Comparison of ENCODE assay signal across 22 cellular contexts in the genomic region with DNA sequence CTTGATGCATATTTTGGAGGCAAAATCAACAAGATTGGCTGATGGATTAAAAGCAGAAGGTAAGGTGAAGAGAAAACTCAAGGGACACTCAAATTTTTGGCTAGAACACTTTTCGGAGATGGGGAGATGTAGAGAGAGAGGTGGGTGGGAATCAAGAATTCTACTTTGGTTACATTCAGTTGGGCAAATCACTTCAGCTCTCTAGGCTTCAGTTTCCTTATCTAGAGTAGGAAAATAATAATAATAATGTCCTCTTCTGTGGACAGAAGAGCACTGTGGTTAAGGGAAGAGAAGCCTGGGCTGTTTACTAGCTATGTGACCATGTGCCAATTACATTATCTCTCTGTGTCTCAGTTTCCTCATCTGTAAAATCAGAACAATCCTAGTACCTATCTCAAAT. TPM values are rescaled to one million over a fixed set of nuclear protein-coding genes. Genes with fewer than 3 reads are reported as not detected.
DNase-seq lines count a peak whose midpoint lies in the region; ATAC-seq and TF ChIP-seq lines count a peak whose summit lies in the region.
"Had no signal": no experiment of that assay in that cellular context is flagged by ENCODE, and none has a peak within 500 bp of the region (broad histone marks: within the 10 kb centered on the region; RNA-seq: fewer than 3 reads in every experiment).

No MANE protein-coding gene starts in this region.

- H3K4me1 Mint-ChIP-seq in activated naive CD8-positive, alpha-beta T cell treated with anti-CD3 and anti-CD28 coated beads, Interleukin-2, amount 10 ng/mL, durations not matched to agents 7 days and 5 days: peaks cover 22% of the 10 kb centered on the region
- peaks cover 27% of the 10 kb centered on the region for H3K4me1 Mint-ChIP-seq in activated naive CD8-positive, alpha-beta T cell treated with anti-CD3 and anti-CD28 coated beads for 36 hours

- H3K9ac ChIP-seq in mucosa of stomach (ENCODE audit: low read length): peak overlapping the region; percentile 4
- H3K9ac ChIP-seq in PC-3 (ENCODE audit: low read length): no peak overlapping the region

- H3K79me2 ChIP-seq in hepatocyte: no peaks in the 10 kb centered on the region
- H3K79me2 ChIP-seq in PC-3 (ENCODE audit: low read length): no peaks in the 10 kb centered on the region

- H3K27me3 Mint-ChIP-seq in activated naive CD8-positive, alpha-beta T cell treated with anti-CD3 and anti-CD28 coated beads, Interleukin-2, amount 10 ng/mL, durations not matched to agents 7 days and 5 days: peaks cover 7% of the 10 kb centered on the region
- H3K27me3 Mint-ChIP-seq in activated naive CD8-positive, alpha-beta T cell treated with anti-CD3 and anti-CD28 coated beads for 36 hours: no peaks in the 10 kb centered on the region

- POLR2A ChIA-PET in activated naive CD8-positive, alpha-beta T cell treated with anti-CD3 and anti-CD28 coated beads, Interleukin-2, amount 10 ng/mL, durations not matched to agents 7 days and 5 days (lab: Charles Lee): no interaction called here
- POLR2A ChIA-PET in PC-3 (lab: Charles Lee; ENCODE audit: unreplicated experiment): no interaction called here

- CTCF ChIA-PET in PC-3 (lab: Charles Lee): no interaction called here

- intact Hi-C loops in upper lobe of right lung (cut with DNase I) (no loop called here), PC-3 (cut with micrococcal nuclease) (no loop called here)

- peaks cover 7% of the 10 kb centered on the region for H3K9me3 Mint-ChIP-seq in activated naive CD8-positive, alpha-beta T cell treated with anti-CD3 and anti-CD28 coated beads, Interleukin-2, amount 10 ng/mL, durations not matched to agents 7 days and 5 days
- peaks cover 12% of the 10 kb centered on the region for H3K9me3 Mint-ChIP-seq in activated naive CD8-positive, alpha-beta T cell treated with anti-CD3 and anti-CD28 coated beads for 36 hours

- H4K20me1 ChIP-seq in hepatocyte (ENCODE audit: insufficient read depth, poor library complexity, severe bottlenecking) (no peaks in the 10 kb centered on the region), PC-3 (ENCODE audit: low read length) (no peaks in the 10 kb centered on the region)

- peaks cover 14% of the 10 kb centered on the region for H3K36me3 Mint-ChIP-seq in activated naive CD8-positive, alpha-beta T cell treated with anti-CD3 and anti-CD28 coated beads, Interleukin-2, amount 10 ng/mL, durations not matched to agents 7 days and 5 days
- peaks cover 7% of the 10 kb centered on the region for H3K36me3 Mint-ChIP-seq in activated naive CD8-positive, alpha-beta T cell treated with anti-CD3 and anti-CD28 coated beads for 36 hours

- H3K4me1 ChIP-seq in hepatocyte (ENCODE audit: insufficient read depth) (peaks cover 41% of the 10 kb centered on the region), mucosa of stomach (ENCODE audit: control insufficient read depth, insufficient read depth, low read length) (peaks cover 57% of the 10 kb centered on the region), upper lobe of right lung (no peaks in the 10 kb centered on the region), PC-3 (ENCODE audit: insufficient read depth, low read length) (peaks cover 7% of the 10 kb centered on the region)
- H3K4me1 ChIP-seq: BE2C, SJSA1 had no signal

- no peak overlapping the region for H3K4me3 ChIP-seq in hepatocyte
- H3K4me3 ChIP-seq in mucosa of stomach (ENCODE audit: low read length): no peak overlapping the region
- peak overlapping the region; percentile 28 for H3K4me3 ChIP-seq in upper lobe of right lung
- H3K4me3 ChIP-seq in PC-3 (ENCODE audit: low read length): no peak overlapping the region
- H3K4me3 ChIP-seq: SJSA1 had no signal

- DNase-seq in activated naive CD8-positive, alpha-beta T cell treated with anti-CD3 and anti-CD28 coated beads, Interleukin-2, amount 10 ng/mL, durations not matched to agents 7 days and 5 days: no peak
- no peak for DNase-seq in activated naive CD8-positive, alpha-beta T cell treated with anti-CD3 and anti-CD28 coated beads for 36 hours
- DNase-seq in hepatocyte (ENCODE audit: low spot score) (no peak), upper lobe of right lung (no peak), PC-3 (no peak), COLO829 (ENCODE audit: low spot score) (no peak)
- no peak for DNase-seq in activated T-cell treated with anti-CD3 and anti-CD28 coated beads, Interleukin-2, amount 50 U/mL, for 48 hours
- DNase-seq: BE2C, Caco-2, DMS 273 treated with DMSO at 0.1 percent for 48 hours, Karpas-422, MV-4-11, NCI-H1105 treated with DMSO at 0.1 percent for 48 hours, NCI-H1694 treated with DMSO at 0.1 percent for 48 hours, NCI-H2081 treated with DMSO at 0.1 percent for 48 hours, NCI-H2171 treated with DMSO at 0.1 percent for 48 hours, OCI-M1 had no signal

- H3K36me3 ChIP-seq in hepatocyte (replicated peaks; ENCODE audit: insufficient read depth, low read depth) (no peaks in the 10 kb centered on the region), mucosa of stomach (ENCODE audit: control insufficient read depth, insufficient read depth, low read length) (no peaks in the 10 kb centered on the region), upper lobe of right lung (no peaks in the 10 kb centered on the region), PC-3 (ENCODE audit: low read depth, low read length) (no peaks in the 10 kb centered on the region)
- H3K36me3 ChIP-seq: BE2C, SJSA1 had no signal

- H3K27me3 ChIP-seq in hepatocyte (no peaks in the 10 kb centered on the region), mucosa of stomach (ENCODE audit: control insufficient read depth, insufficient read depth, low read length) (no peaks in the 10 kb centered on the region), upper lobe of right lung (no peaks in the 10 kb centered on the region), PC-3 (ENCODE audit: low read length) (peaks cover 36% of the 10 kb centered on the region)

- H3F3A ChIP-seq in PC-3 (ENCODE audit: low read length, unreplicated experiment): no peaks in the 10 kb centered on the region

- ATAC-seq in activated naive CD8-positive, alpha-beta T cell treated with anti-CD3 and anti-CD28 coated beads, Interleukin-2, amount 10 ng/mL, durations not matched to agents 7 days and 5 days (ENCODE audit: low read depth): no peak
- ATAC-seq in upper lobe of right lung: no peak
- ATAC-seq in PC-3: no peak
- ATAC-seq: HCT116, Right ventricle myocardium inferior had no signal

- H3K9me2 ChIP-seq in hepatocyte (replicated peaks; ENCODE audit: insufficient read depth) (no peaks in the 10 kb centered on the region), PC-3 (replicated peaks; ENCODE audit: low read length) (no peaks in the 10 kb centered on the region)

- peak overlapping the region; percentile 32 for H3K27ac Mint-ChIP-seq in activated naive CD8-positive, alpha-beta T cell treated with anti-CD3 and anti-CD28 coated beads, Interleukin-2, amount 10 ng/mL, durations not matched to agents 7 days and 5 days
- no peak overlapping the region for H3K27ac Mint-ChIP-seq in activated naive CD8-positive, alpha-beta T cell treated with anti-CD3 and anti-CD28 coated beads for 36 hours

- peak overlapping the region; percentile 35 for H3K27ac ChIP-seq in hepatocyte
- H3K27ac ChIP-seq in upper lobe of right lung: peak overlapping the region; percentile 45
- no peak overlapping the region for H3K27ac ChIP-seq in PC-3 (ENCODE audit: low read length)
- H3K27ac ChIP-seq: SJSA1 had no signal

- H3K9me3 ChIP-seq in hepatocyte (ENCODE audit: low read depth) (no peaks in the 10 kb centered on the region), mucosa of stomach (ENCODE audit: control insufficient read depth, low read length) (no peaks in the 10 kb centered on the region), upper lobe of right lung (no peaks in the 10 kb centered on the region), PC-3 (ENCODE audit: low read length) (no peaks in the 10 kb centered on the region)
- H3K9me3 ChIP-seq: BE2C, Caco-2, SJSA1 had no signal

- H3K4me3 Mint-ChIP-seq in activated naive CD8-positive, alpha-beta T cell treated with anti-CD3 and anti-CD28 coated beads, Interleukin-2, amount 10 ng/mL, durations not matched to agents 7 days and 5 days: no peak overlapping the region
- no peak overlapping the region for H3K4me3 Mint-ChIP-seq in activated naive CD8-positive, alpha-beta T cell treated with anti-CD3 and anti-CD28 coated beads for 36 hours

- H3K4me2 ChIP-seq in hepatocyte: no peak overlapping the region
- H3K4me2 ChIP-seq in PC-3 (ENCODE audit: low read length): no peak overlapping the region

- 100% methylated on average over 1 of the region's 1 CpG for WGBS in hepatocyte (ENCODE audit: low lambda C conversion rate, missing lambda C conversion rate)

- H2AFZ ChIP-seq in hepatocyte: no peak overlapping the region
- H2AFZ ChIP-seq in PC-3 (ENCODE audit: low read length): no peak overlapping the region

- no TSS peak for BruUV-seq in PC-3 (replicated peaks; lab: Mats Ljungman, UMichigan)

- TF ChIP-seq CTCF in hepatocyte (IDR thresholded peaks at IDR 0.05; ENCODE audit: poor library complexity) (no peak), upper lobe of right lung (IDR thresholded peaks at IDR 0.05) (no peak), PC-3 (conservative IDR thresholded peaks at IDR 0.05; ENCODE audit: low read depth, low read length) (no peak)

RNA-seq across cellular contexts. Expression of a gene that starts 23.4 kb away (rescaled TPM):
- under 1 TPM in 1 of 2 experiments, not detected in 1; 0.17 TPM for total RNA-seq in activated naive CD8-positive, alpha-beta T cell treated with anti-CD3 and anti-CD28 coated beads, Interleukin-2, amount 10 ng/mL, durations not matched to agents 7 days and 5 days
- total RNA-seq in activated naive CD8-positive, alpha-beta T cell treated with anti-CD3 and anti-CD28 coated beads for 36 hours: 10 to 100 TPM; 10.4 to 11.6 TPM
- total RNA-seq in hepatocyte: 10.4 and 13.2 TPM in 2 replicates
- polyA plus RNA-seq in hepatocyte: 14.2 and 15.1 TPM in 2 replicates
- 0.61 TPM for total RNA-seq in upper lobe of right lung
- 40.9 and 43.2 TPM in 2 replicates for total RNA-seq in PC-3 (2014; rRNA removed)
- total RNA-seq: Right ventricle myocardium inferior had no signal

RNA-seq across cellular contexts. Expression of a gene that starts 34.2 kb away (rescaled TPM):
- total RNA-seq in activated naive CD8-positive, alpha-beta T cell treated with anti-CD3 and anti-CD28 coated beads, Interleukin-2, amount 10 ng/mL, durations not matched to agents 7 days and 5 days: not detected
- total RNA-seq in activated naive CD8-positive, alpha-beta T cell treated with anti-CD3 and anti-CD28 coated beads for 36 hours: under 1 TPM; 0.72 to 0.74 TPM
- 2.3 and 2.7 TPM in 2 replicates for total RNA-seq in hepatocyte
- polyA plus RNA-seq in hepatocyte: 1.7 and 2.7 TPM in 2 replicates
- total RNA-seq in upper lobe of right lung: 6.2 TPM
- total RNA-seq in PC-3 (2014; rRNA removed): not detected in 2 replicates
- total RNA-seq: Caco-2, G401, SJSA1 had no signal

RNA-seq across cellular contexts. Expression of a gene that starts 45.2 kb away (rescaled TPM):
- total RNA-seq in activated naive CD8-positive, alpha-beta T cell treated with anti-CD3 and anti-CD28 coated beads, Interleukin-2, amount 10 ng/mL, durations not matched to agents 7 days and 5 days: 100 to 1,000 TPM; 335 to 389 TPM
- 100 to 1,000 TPM; 118 to 124 TPM for total RNA-seq in activated naive CD8-positive, alpha-beta T cell treated with anti-CD3 and anti-CD28 coated beads for 36 hours
- total RNA-seq in hepatocyte (87.5 and 114 TPM in 2 replicates), upper lobe of right lung (128 TPM), PC-3 (2014; rRNA removed) (69.7 and 71.7 TPM in 2 replicates)
- 191 and 282 TPM in 2 replicates for polyA plus RNA-seq in hepatocyte

RNA-seq across cellular contexts. Expression of a gene that starts 56.7 kb away (rescaled TPM):
- total RNA-seq in activated naive CD8-positive, alpha-beta T cell treated with anti-CD3 and anti-CD28 coated beads, Interleukin-2, amount 10 ng/mL, durations not matched to agents 7 days and 5 days: 10 to 100 TPM; 14.2 to 19.2 TPM
- 1 to 10 TPM; 7.6 to 9.4 TPM for total RNA-seq in activated naive CD8-positive, alpha-beta T cell treated with anti-CD3 and anti-CD28 coated beads for 36 hours
- total RNA-seq in hepatocyte: 13.5 and 20.4 TPM in 2 replicates
- 14.2 and 15.5 TPM in 2 replicates for polyA plus RNA-seq in hepatocyte
- 15.5 TPM for total RNA-seq in upper lobe of right lung
- total RNA-seq in PC-3 (2014; rRNA removed): 13.0 and 27.2 TPM in 2 replicates
